In the genomic region with DNA sequence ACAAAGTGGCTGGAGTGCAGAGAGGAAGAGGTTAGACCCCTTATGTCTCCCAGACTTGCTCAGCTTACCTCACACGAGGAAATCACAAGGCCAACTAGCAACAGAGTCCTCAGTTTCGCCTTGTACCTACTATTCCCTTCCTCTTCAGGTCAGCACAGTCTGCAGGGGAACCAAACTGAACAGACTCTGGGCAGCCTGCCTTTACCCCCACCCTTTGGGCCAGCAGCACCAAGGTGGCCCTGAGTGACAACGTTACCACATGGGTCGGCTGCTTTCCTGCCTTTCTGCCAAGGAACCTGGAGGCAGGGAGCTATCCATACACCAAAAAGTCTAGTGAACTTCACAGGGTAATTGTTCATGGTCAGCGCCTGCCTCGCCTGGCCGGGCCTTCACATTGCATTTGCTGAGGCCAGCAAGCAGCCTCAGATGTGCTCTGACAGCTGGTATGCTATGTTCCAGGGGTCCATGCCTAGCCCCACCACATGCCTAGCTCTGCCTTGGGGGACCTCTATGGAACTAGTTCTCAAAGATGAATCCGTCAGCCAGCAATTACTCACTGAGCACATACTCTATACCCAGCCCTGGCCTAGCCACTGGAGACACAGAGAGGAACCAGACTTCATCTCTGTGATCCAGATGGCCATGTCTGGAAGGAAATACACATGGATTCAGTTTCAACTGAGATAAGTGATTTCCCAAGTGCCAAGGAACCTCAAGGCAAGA, we compare ENCODE assay signal across 1 cellular context.
TF ChIP-seq lines count a peak whose summit lies in the region.

No MANE protein-coding gene starts in this region.

TF ChIP-seq in A549, 52 proteins besides CTCF, POLR2A, EP300 and RAD21 (continued from another document):
- TF ChIP-seq HEYL (CRISPR knock-in tag; IDR thresholded peaks at IDR 0.05) (no peak), ZNF302 (CRISPR knock-in tag; IDR thresholded peaks at IDR 0.05) (no peak), SMC3 (IDR thresholded peaks at IDR 0.05) (no peak), ESRRA (IDR thresholded peaks at IDR 0.05; ENCODE audit: borderline replicate concordance, low read length) (no peak), GATA3 (IDR thresholded peaks at IDR 0.05; ENCODE audit: borderline replicate concordance) (no peak), RCOR1 (IDR thresholded peaks at IDR 0.05; ENCODE audit: low read depth, low read length) (no peak)
- TF ChIP-seq, protein P1, sequence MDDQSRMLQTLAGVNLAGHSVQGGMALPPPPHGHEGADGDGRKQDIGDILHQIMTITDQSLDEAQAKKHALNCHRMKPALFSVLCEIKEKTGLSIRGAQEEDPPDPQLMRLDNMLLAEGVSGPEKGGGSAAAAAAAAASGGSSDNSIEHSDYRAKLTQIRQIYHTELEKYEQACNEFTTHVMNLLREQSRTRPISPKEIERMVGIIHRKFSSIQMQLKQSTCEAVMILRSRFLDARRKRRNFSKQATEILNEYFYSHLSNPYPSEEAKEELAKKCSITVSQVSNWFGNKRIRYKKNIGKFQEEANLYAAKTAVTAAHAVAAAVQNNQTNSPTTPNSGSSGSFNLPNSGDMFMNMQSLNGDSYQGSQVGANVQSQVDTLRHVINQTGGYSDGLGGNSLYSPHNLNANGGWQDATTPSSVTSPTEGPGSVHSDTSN (IDR thresholded peaks at IDR 0.05), result no peak
